8 cellular contexts compared by ENCODE assay signal in the genomic region with DNA sequence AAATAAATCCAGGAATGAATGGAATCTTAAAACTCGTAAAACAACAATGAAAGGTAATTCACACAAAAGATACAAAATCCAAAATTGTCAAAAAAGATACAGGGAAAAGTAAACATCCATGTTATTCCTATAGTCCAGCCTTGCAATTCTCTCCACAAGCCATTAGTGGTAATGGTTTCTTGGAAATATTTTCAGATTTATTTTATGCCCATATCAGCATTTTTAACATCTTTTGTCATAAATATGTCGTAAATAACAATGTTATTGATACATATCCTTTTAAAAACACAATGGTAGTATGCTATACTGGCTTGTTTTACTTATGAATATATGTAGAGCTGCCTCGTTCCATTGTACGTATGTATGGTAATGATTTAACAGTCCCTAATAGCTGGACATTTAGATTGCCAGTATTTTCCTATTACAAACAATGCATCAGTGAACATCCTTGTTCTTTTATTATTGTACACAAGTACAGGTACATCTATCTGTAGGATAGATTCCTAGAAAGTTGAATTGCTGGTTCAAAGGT.
DNase-seq lines count a peak whose midpoint lies in the region; ATAC-seq and TF ChIP-seq lines count a peak whose summit lies in the region.

No MANE protein-coding gene starts in this region.

- H3K4me3 ChIP-seq in Loucy (ENCODE audit: low read length, poor library complexity, severe bottlenecking) (peak overlapping the region; percentile 99), duodenal mucosa (ENCODE audit: low read depth in 1 of 2, low read length in 2 of 2) (peak overlapping the region; percentile 82 to 88), neuron (ENCODE audit: low read length) (peak overlapping the region; percentile 96)

- no peaks in the 10 kb centered on the region for H3K27me3 ChIP-seq in Loucy (ENCODE audit: insufficient read depth, low read length, poor library complexity, severe bottlenecking)
- H3K27me3 ChIP-seq in duodenal mucosa (ENCODE audit: control insufficient read depth in 1 of 2, insufficient read depth in 2 of 2, low read length in 2 of 2), result no peaks in the 10 kb centered on the region
- no peaks in the 10 kb centered on the region for H3K27me3 ChIP-seq in neuron (ENCODE audit: insufficient read depth, low read length)

- H3K4me2 ChIP-seq in Loucy (ENCODE audit: low read depth, low read length, poor library complexity, severe bottlenecking), result peak overlapping the region; percentile 78

- H3K4me1 ChIP-seq in Loucy (ENCODE audit: insufficient read depth, low read length, poor library complexity, severe bottlenecking), result peaks cover 12% of the 10 kb centered on the region
- peaks cover 9 to 19% of the 10 kb centered on the region in 2 donors for H3K4me1 ChIP-seq in duodenal mucosa (ENCODE audit: control insufficient read depth in 1 of 2, insufficient read depth in 2 of 2, low read length in 2 of 2)
- peaks cover 8% of the 10 kb centered on the region for H3K4me1 ChIP-seq in neuron (ENCODE audit: insufficient read depth, low read length)

- H3K9ac ChIP-seq in Loucy (ENCODE audit: low read depth, low read length, poor library complexity, severe bottlenecking) (peak overlapping the region; percentile 86), duodenal mucosa (ENCODE audit: low read depth in 1 of 2, low read length in 2 of 2) (peak overlapping the region; percentile 76 to 88)

- no peaks in the 10 kb centered on the region for H4K20me1 ChIP-seq in Loucy (ENCODE audit: insufficient read depth, low read length, poor library complexity, severe bottlenecking)

- no peaks in the 10 kb centered on the region for H3K9me3 ChIP-seq in Loucy (ENCODE audit: insufficient read depth, low read depth, low read length)
- no peaks in the 10 kb centered on the region for H3K9me3 ChIP-seq in duodenal mucosa (ENCODE audit: control insufficient read depth in 1 of 2, low read length in 2 of 2)
- no peaks in the 10 kb centered on the region for H3K9me3 ChIP-seq in neuron (ENCODE audit: low read length)

- TF ChIP-seq CTCF in C4-2B (conservative IDR thresholded peaks at IDR 0.05) (no peak), Loucy (conservative IDR thresholded peaks at IDR 0.05; ENCODE audit: low read length) (no peak)

- H3K36me3 ChIP-seq in Loucy (ENCODE audit: insufficient read depth, low read length) (no peaks in the 10 kb centered on the region), duodenal mucosa (ENCODE audit: control insufficient read depth in 1 of 2, insufficient read depth in 2 of 2, low read length in 2 of 2) (no peaks in the 10 kb centered on the region), neuron (ENCODE audit: insufficient read depth, low read length) (no peaks in the 10 kb centered on the region)

- peak overlapping the region; percentile 97 for H2AFZ ChIP-seq in Loucy (ENCODE audit: low read length)
- peak overlapping the region; percentile 96 for H2AFZ ChIP-seq in neuron (ENCODE audit: low read depth, low read length)

- H3K27ac ChIP-seq in C4-2B (peak overlapping the region; percentile 97), duodenal mucosa (ENCODE audit: low read depth, low read length) (no peak overlapping the region)

- DNase-seq in stimulated activated naive CD4-positive, alpha-beta T cell treated with Interleukin-2 at 50 U/mL for 16 hours (lab: John Stamatoyannopoulos, UW), result no peak
- no peak for DNase-seq in 8988T

- no peaks in the 10 kb centered on the region for H3K9me2 ChIP-seq in Loucy (replicated peaks; ENCODE audit: low read depth, low read length)

- ATAC-seq in HG02852 (IDR thresholded peaks at IDR 0.05; ENCODE audit: unreplicated experiment) (no peak), HG03378 (IDR thresholded peaks at IDR 0.05; ENCODE audit: unreplicated experiment) (no peak)

- no peaks in the 10 kb centered on the region for H3K79me2 ChIP-seq in Loucy (ENCODE audit: insufficient read depth, low read length)

- H3F3A ChIP-seq in Loucy (ENCODE audit: low read depth), result no peaks in the 10 kb centered on the region
